In genomic region chr9:70111042-70111602, GRCh38 we compare ENCODE assay signal across 8 cellular contexts.
A peak's percentile ranks its signal among the peaks of the same experiment; 100 is the strongest.
DNase-seq lines count a peak whose midpoint lies in the region; ATAC-seq and TF ChIP-seq lines count a peak whose summit lies in the region.

No MANE protein-coding gene starts in this region.

- no peaks in the 10 kb centered on the region for H3K9me3 ChIP-seq in mucosa of descending colon

- H3K4me3 ChIP-seq in AG04449 (ENCODE audit: low read depth, low read length): no peak overlapping the region
- H3K4me3 ChIP-seq in mucosa of descending colon: no peak overlapping the region

- no peaks in the 10 kb centered on the region for H3K36me3 ChIP-seq in mucosa of descending colon (ENCODE audit: low read depth)

- ATAC-seq in GM18511 (IDR thresholded peaks at IDR 0.05; ENCODE audit: unreplicated experiment) (peak; percentile 80), HG03066 (IDR thresholded peaks at IDR 0.05; ENCODE audit: low read depth, unreplicated experiment) (peak; percentile 79), mucosa of descending colon (peak; percentile 82)
- ATAC-seq in effector memory CD8-positive, alpha-beta T cell (replicated peaks): no peak

- no peak overlapping the region for H3K4me3 Mint-ChIP-seq in effector memory CD8-positive, alpha-beta T cell

- H3K9me3 Mint-ChIP-seq in effector memory CD8-positive, alpha-beta T cell: no peaks in the 10 kb centered on the region

- DNase-seq in AG04449 (ENCODE audit: low read depth, low spot score): no peak
- peak; percentile 49 for DNase-seq in NCI-H2196 treated with DMSO at 0.1 percent for 48 hours (lab: John Stamatoyannopoulos, UW; ENCODE audit: unreplicated experiment)
- peak; percentile 69 to 74 for DNase-seq in activated CD4-positive, alpha-beta T cell treated with anti-CD3 and anti-CD28 coated beads, Interleukin-2, amount 50 U/mL, for 48 hours
- DNase-seq in effector memory CD8-positive, alpha-beta T cell: peak; percentile 14 to 29 (median 26)
- peak; percentile 72 to 83 (median 81) for DNase-seq in mucosa of descending colon
- peak; percentile 2 to 13 for DNase-seq in stimulated activated CD8-positive, alpha-beta memory T cell treated with anti-CD3 and anti-CD28 coated beads, Interleukin-7, amount 100 ng/mL, for 4 hours (ENCODE audit: low read depth in 2 of 2)

- H3K27me3 Mint-ChIP-seq in effector memory CD8-positive, alpha-beta T cell: peaks cover 43 to 49% of the 10 kb centered on the region in 2 donors

- peak; percentile 79 for TF ChIP-seq CTCF in AG04449 (IDR thresholded peaks at IDR 0.05; ENCODE audit: insufficient read depth, low read length, missing control alignments)
- peak; percentile 88 for TF ChIP-seq CTCF in mucosa of descending colon (IDR thresholded peaks at IDR 0.05)

- POLR2A ChIA-PET in AG04449 (lab: Yijun Ruan, JAX): no interaction called here

- H3K27ac Mint-ChIP-seq in effector memory CD8-positive, alpha-beta T cell: no peak overlapping the region

- intact Hi-C loops in mucosa of descending colon (cut with DNase I, micrococcal nuclease): loop anchor here in 1 of 2 donors (5.0 to 10.0 kb wide), 2 partner anchors 66 to 139 kb away; partner anchors contain the start of gene MAMDC2

- H3K4me1 Mint-ChIP-seq in effector memory CD8-positive, alpha-beta T cell (ENCODE audit: low read depth in 2 of 2): peaks cover 4 to 8% of the 10 kb centered on the region in 2 donors

- H3K4me1 ChIP-seq in mucosa of descending colon (ENCODE audit: low read depth): peaks cover 3% of the 10 kb centered on the region

- CTCF ChIA-PET in AG04449 (lab: Yijun Ruan, JAX): interaction anchor here (0.7 to 15.4 kb wide), 55 partner anchors 10 to 698 kb away, joined by 3 to 385 read pairs (median 5); partner anchors contain the start of genes APBA1 and MAMDC2

- no peaks in the 10 kb centered on the region for H3K36me3 Mint-ChIP-seq in effector memory CD8-positive, alpha-beta T cell (ENCODE audit: insufficient read depth)
